32 cellular contexts compared by ENCODE assay signal in the genomic region with DNA sequence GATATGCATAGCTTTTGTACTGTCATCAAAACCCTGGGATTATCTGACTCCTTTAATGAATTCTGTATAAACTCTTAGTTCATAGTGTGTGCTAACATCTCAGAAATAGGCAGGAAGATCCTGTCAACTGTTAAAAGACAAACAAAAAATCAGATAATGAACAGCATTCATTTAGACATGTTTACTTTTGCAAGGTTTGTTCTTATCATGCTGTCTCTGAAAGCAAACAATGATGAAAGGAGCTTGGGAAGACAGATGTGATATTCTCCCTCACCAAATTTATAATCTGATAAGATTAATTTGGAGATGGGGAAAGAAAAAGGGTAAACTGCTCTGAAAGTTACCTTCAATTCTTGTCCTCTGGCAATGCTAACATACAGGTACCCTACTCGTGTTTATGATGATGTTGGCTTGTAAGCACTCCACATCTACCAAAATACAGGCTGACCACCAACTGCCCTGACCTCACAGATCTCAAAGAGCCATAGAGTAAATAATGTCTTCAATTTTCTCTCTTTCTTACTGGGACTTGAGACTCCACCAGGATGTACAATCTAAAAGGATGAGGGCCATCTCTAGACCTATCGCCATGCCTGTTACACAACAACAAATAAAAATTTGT.
"Had no signal": no experiment of that assay in that cellular context is flagged by ENCODE, and none has a peak within 500 bp of the region (broad histone marks: within the 10 kb centered on the region; RNA-seq: fewer than 3 reads in every experiment).

No MANE protein-coding gene starts in this region.

- H3K9me3 ChIP-seq: body of pancreas, left ventricle myocardium inferior, neutrophil, pancreas, thyroid gland, upper lobe of right lung had no signal

- H3K27ac Mint-ChIP-seq: activated CD4-positive, alpha-beta T cell treated with anti-CD3 and anti-CD28 coated beads, Interleukin-2, amount 10 ng/mL, durations not matched to agents 7 days and 5 days; activated CD8-positive, alpha-beta memory T cell treated with anti-CD3 and anti-CD28 coated beads, Interleukin-2, amount 10 ng/mL, durations not matched to agents 7 days and 5 days; activated CD8-positive, alpha-beta T cell treated with anti-CD3 and anti-CD28 coated beads for 36 hours; activated naive CD8-positive, alpha-beta T cell treated with anti-CD3 and anti-CD28 coated beads, Interleukin-2, amount 50 U/mL, for 24 hours; activated T-helper 1 cell treated with anti-CD3 and anti-CD28 coated beads, Interleukin-12 subunit alpha, Interleukin-12 subunit beta, Interleukin-2, Interleukin-4 antibody, amounts not matched to agents 30 ng/mL and 10 ng/mL and 1 ng/mL, durations not matched to agents 14 hours and 24 hours and 36 hours; nephron; stimulated activated naive CD8-positive, alpha-beta T cell treated with anti-CD3 and anti-CD28 coated beads, Interleukin-15, Interleukin-2, amounts not matched to agents 100 ng/mL and 50 ng/mL, for 24 hours had no signal

- H3K4me1 Mint-ChIP-seq: activated CD4-positive, alpha-beta T cell treated with anti-CD3 and anti-CD28 coated beads, Interleukin-2, amount 10 ng/mL, durations not matched to agents 7 days and 5 days; activated naive CD8-positive, alpha-beta T cell treated with anti-CD3 and anti-CD28 coated beads, Interleukin-2, amount 50 U/mL, for 24 hours; immature natural killer cell had no signal

- H3K36me3 ChIP-seq: cardiac muscle cell, left ventricle myocardium inferior, neutrophil, pancreas, thyroid gland, upper lobe of right lung had no signal

- DNase-seq: activated CD4-positive, alpha-beta T cell treated with anti-CD3 and anti-CD28 coated beads, Interleukin-2, amount 10 ng/mL, durations not matched to agents 7 days and 5 days; activated CD4-positive, CD25-positive, alpha-beta regulatory T cell treated with anti-CD3 and anti-CD28 coated beads, Interleukin-2, amount 50 U/mL, for 72 hours; activated CD8-positive, alpha-beta memory T cell treated with anti-CD3 and anti-CD28 coated beads, Interleukin-2, amount 10 ng/mL, durations not matched to agents 7 days and 5 days; activated CD8-positive, alpha-beta T cell treated with anti-CD3 and anti-CD28 coated beads for 36 hours; activated gamma-delta T cell; activated naive CD4-positive, alpha-beta T cell treated with anti-CD3 and anti-CD28 coated beads, Interleukin-2, amount 50 U/mL, for 16 hours; activated naive CD8-positive, alpha-beta T cell treated with anti-CD3 and anti-CD28 coated beads, Interleukin-2, amount 50 U/mL, for 24 hours; activated T-cell treated with anti-CD3 and anti-CD28 coated beads for 4 hours; anterior cingulate cortex; body of pancreas; dermis blood vessel endothelial cell; effector memory CD4-positive, alpha-beta T cell; foreskin melanocyte; glutamatergic neuron; immature natural killer cell; kidney glomerular epithelial cell; left ventricle myocardium inferior; mammary epithelial cell; pancreas; right cardiac atrium; stimulated activated CD4-positive, alpha-beta T cell treated with anti-CD3 and anti-CD28 coated beads, Interleukin-1b, Interleukin-23, amount 100 ng/mL, for 48 hours; substantia nigra; thyroid gland; upper lobe of right lung had no signal

- ATAC-seq: activated CD8-positive, alpha-beta memory T cell treated with anti-CD3 and anti-CD28 coated beads, Interleukin-2, amount 10 ng/mL, durations not matched to agents 7 days and 5 days; activated CD8-positive, alpha-beta T cell treated with anti-CD3 and anti-CD28 coated beads for 36 hours; activated naive CD8-positive, alpha-beta T cell treated with anti-CD3 and anti-CD28 coated beads, Interleukin-2, amount 50 U/mL, for 24 hours; body of pancreas; esophagus mucosa; right cardiac atrium; upper lobe of right lung had no signal

- H3K9me3 Mint-ChIP-seq: activated CD4-positive, alpha-beta T cell treated with anti-CD3 and anti-CD28 coated beads, Interleukin-2, amount 10 ng/mL, durations not matched to agents 7 days and 5 days; activated CD8-positive, alpha-beta T cell treated with anti-CD3 and anti-CD28 coated beads for 36 hours; activated naive CD8-positive, alpha-beta T cell treated with anti-CD3 and anti-CD28 coated beads, Interleukin-2, amount 50 U/mL, for 24 hours; activated T-helper 1 cell treated with anti-CD3 and anti-CD28 coated beads, Interleukin-12 subunit alpha, Interleukin-12 subunit beta, Interleukin-2, Interleukin-4 antibody, amounts not matched to agents 30 ng/mL and 10 ng/mL and 1 ng/mL, durations not matched to agents 14 hours and 24 hours and 36 hours; immature natural killer cell; nephron; stimulated activated naive CD8-positive, alpha-beta T cell treated with anti-CD3 and anti-CD28 coated beads, Interleukin-15, Interleukin-2, amounts not matched to agents 100 ng/mL and 50 ng/mL, for 24 hours had no signal

- FAIRE-seq: endothelial cell of umbilical vein, pancreas had no signal

- H3K27me3 ChIP-seq: body of pancreas, hepatocyte, neutrophil, pancreas, thyroid gland, upper lobe of right lung had no signal

- H3K27ac ChIP-seq: body of pancreas, cardiac muscle cell, hepatocyte, left ventricle myocardium inferior, neutrophil, pancreas, thyroid gland, upper lobe of right lung had no signal

- H3K4me3 ChIP-seq: body of pancreas, cardiac muscle cell, hepatocyte, left ventricle myocardium inferior, pancreas, thyroid gland, upper lobe of right lung had no signal

- H3K4me1 ChIP-seq: body of pancreas, pancreas, thyroid gland, upper lobe of right lung had no signal

- H3K27me3 Mint-ChIP-seq: activated CD4-positive, alpha-beta T cell treated with anti-CD3 and anti-CD28 coated beads, Interleukin-2, amount 10 ng/mL, durations not matched to agents 7 days and 5 days; activated CD8-positive, alpha-beta memory T cell treated with anti-CD3 and anti-CD28 coated beads, Interleukin-2, amount 10 ng/mL, durations not matched to agents 7 days and 5 days; activated CD8-positive, alpha-beta T cell treated with anti-CD3 and anti-CD28 coated beads for 36 hours; activated naive CD8-positive, alpha-beta T cell treated with anti-CD3 and anti-CD28 coated beads, Interleukin-2, amount 50 U/mL, for 24 hours; stimulated activated naive CD8-positive, alpha-beta T cell treated with anti-CD3 and anti-CD28 coated beads, Interleukin-15, Interleukin-2, amounts not matched to agents 100 ng/mL and 50 ng/mL, for 24 hours had no signal

- H3K4me3 Mint-ChIP-seq: activated CD4-positive, alpha-beta T cell treated with anti-CD3 and anti-CD28 coated beads, Interleukin-2, amount 10 ng/mL, durations not matched to agents 7 days and 5 days; activated CD8-positive, alpha-beta memory T cell treated with anti-CD3 and anti-CD28 coated beads, Interleukin-2, amount 10 ng/mL, durations not matched to agents 7 days and 5 days; activated CD8-positive, alpha-beta T cell treated with anti-CD3 and anti-CD28 coated beads for 36 hours; activated naive CD8-positive, alpha-beta T cell treated with anti-CD3 and anti-CD28 coated beads, Interleukin-2, amount 50 U/mL, for 24 hours; activated T-helper 1 cell treated with anti-CD3 and anti-CD28 coated beads, Interleukin-12 subunit alpha, Interleukin-12 subunit beta, Interleukin-2, Interleukin-4 antibody, amounts not matched to agents 30 ng/mL and 10 ng/mL and 1 ng/mL, durations not matched to agents 14 hours and 24 hours and 36 hours; immature natural killer cell; nephron; stimulated activated naive CD8-positive, alpha-beta T cell treated with anti-CD3 and anti-CD28 coated beads, Interleukin-15, Interleukin-2, amounts not matched to agents 100 ng/mL and 50 ng/mL, for 24 hours had no signal
